33 cellular contexts compared by ENCODE assay signal in genomic region chr2:66753247-66754019, GRCh38.
"Had no signal": no experiment of that assay in that cellular context is flagged by ENCODE, and none has a peak within 500 bp of the region (broad histone marks: within the 10 kb centered on the region; RNA-seq: fewer than 3 reads in every experiment).

No MANE protein-coding gene starts in this region.

- H3K9ac ChIP-seq: parathyroid adenoma had no signal

- H3K4me1 Mint-ChIP-seq: activated CD4-positive, alpha-beta T cell treated with anti-CD3 and anti-CD28 coated beads, Interleukin-2, amount 10 ng/mL, durations not matched to agents 24 days and 14 days; activated T-helper 17 cell treated with anti-CD3 and anti-CD28 coated beads, Interleukin-2, amount 50 U/mL, for 72 hours; naive B cell; neural crest cell had no signal

- H3K27me3 ChIP-seq: brain microvascular endothelial cell, foreskin keratinocyte, right atrium auricular region, spleen, testis, vagina had no signal

- H3K4me3 ChIP-seq: left ventricle myocardium inferior, lung, psoas muscle, right atrium auricular region, spleen, testis, vagina had no signal

- H3K4me3 Mint-ChIP-seq: activated CD4-positive, alpha-beta memory T cell treated with anti-CD3 and anti-CD28 coated beads for 36 hours; activated CD4-positive, alpha-beta T cell treated with anti-CD3 and anti-CD28 coated beads, Interleukin-2, amount 10 ng/mL, durations not matched to agents 24 days and 14 days; activated T-cell treated with anti-CD3 and anti-CD28 coated beads, Interleukin-2, amount 50 U/mL, for 24 hours; activated T-helper 17 cell treated with anti-CD3 and anti-CD28 coated beads, Interleukin-2, amount 50 U/mL, for 72 hours; effector memory CD8-positive, alpha-beta T cell; naive B cell; neural crest cell; type B pancreatic cell had no signal

- H3K27ac ChIP-seq: brain microvascular endothelial cell, foreskin keratinocyte, left ventricle myocardium inferior, parathyroid adenoma, psoas muscle, right atrium auricular region, spleen, testis, vagina had no signal

- H3K4me1 ChIP-seq: foreskin keratinocyte, left ventricle myocardium inferior, parathyroid adenoma, psoas muscle, right atrium auricular region, spleen, vagina had no signal

- H3K27me3 Mint-ChIP-seq: activated CD4-positive, alpha-beta memory T cell treated with anti-CD3 and anti-CD28 coated beads for 36 hours; activated CD4-positive, alpha-beta T cell treated with anti-CD3 and anti-CD28 coated beads, Interleukin-2, amount 10 ng/mL, durations not matched to agents 24 days and 14 days; activated T-cell treated with anti-CD3 and anti-CD28 coated beads, Interleukin-2, amount 50 U/mL, for 24 hours; activated T-helper 17 cell treated with anti-CD3 and anti-CD28 coated beads, Interleukin-2, amount 50 U/mL, for 72 hours; effector memory CD8-positive, alpha-beta T cell; naive B cell; type B pancreatic cell had no signal

- H3K27ac Mint-ChIP-seq: activated CD4-positive, alpha-beta memory T cell treated with anti-CD3 and anti-CD28 coated beads for 36 hours; activated CD4-positive, alpha-beta T cell treated with anti-CD3 and anti-CD28 coated beads, Interleukin-2, amount 10 ng/mL, durations not matched to agents 24 days and 14 days; activated T-cell treated with anti-CD3 and anti-CD28 coated beads, Interleukin-2, amount 50 U/mL, for 24 hours; activated T-helper 17 cell treated with anti-CD3 and anti-CD28 coated beads, Interleukin-2, amount 50 U/mL, for 72 hours; effector memory CD8-positive, alpha-beta T cell; naive B cell; type B pancreatic cell had no signal

- H3K36me3 ChIP-seq: brain microvascular endothelial cell, left ventricle myocardium inferior, right atrium auricular region, spleen, vagina had no signal

- DNase-seq: activated CD4-positive, alpha-beta memory T cell treated with anti-CD3 and anti-CD28 coated beads for 36 hours; activated CD4-positive, alpha-beta T cell treated with anti-CD3 and anti-CD28 coated beads, Interleukin-2, amount 10 ng/mL, durations not matched to agents 24 days and 14 days; activated CD4-positive, CD25-positive, alpha-beta regulatory T cell treated with anti-CD3 and anti-CD28 coated beads, Interleukin-2, amount 50 U/mL, for 72 hours; activated CD8-positive, alpha-beta memory T cell treated with anti-CD3 and anti-CD28 coated beads, Interleukin-2, amount 50 U/mL, for 4 hours; activated gamma-delta T cell treated with Interleukin-2 at 50 U/mL for 16 hours; activated naive CD4-positive, alpha-beta T cell treated with anti-CD3 and anti-CD28 coated beads, Interleukin-2, amount 50 U/mL, for 16 hours; activated T-cell treated with anti-CD3 and anti-CD28 coated beads, Interleukin-2, amount 50 U/mL, for 24 hours; amniotic stem cell; brain microvascular endothelial cell; caudate nucleus; cortex of kidney; effector memory CD8-positive, alpha-beta T cell; erythroblast; foreskin keratinocyte; glutamatergic neuron; islet precursor cell; left ventricle myocardium inferior; mesendoderm; naive B cell; occipital lobe; psoas muscle; spleen; stimulated activated naive CD4-positive, alpha-beta T cell treated with Interleukin-2 at 50 U/mL for 16 hours; SW 1271; T-helper 2 cell; testis had no signal

- H3K9me3 Mint-ChIP-seq: activated CD4-positive, alpha-beta T cell treated with anti-CD3 and anti-CD28 coated beads, Interleukin-2, amount 10 ng/mL, durations not matched to agents 24 days and 14 days had no signal

- H3K9me3 ChIP-seq: psoas muscle, testis, vagina had no signal

- H3K36me3 Mint-ChIP-seq: activated CD4-positive, alpha-beta memory T cell treated with anti-CD3 and anti-CD28 coated beads for 36 hours; naive B cell; type B pancreatic cell had no signal

- ATAC-seq: activated T-helper 17 cell treated with anti-CD3 and anti-CD28 coated beads, Interleukin-2, amount 50 U/mL, for 72 hours; effector memory CD8-positive, alpha-beta T cell; foreskin keratinocyte; psoas muscle had no signal
